In the genomic region with DNA sequence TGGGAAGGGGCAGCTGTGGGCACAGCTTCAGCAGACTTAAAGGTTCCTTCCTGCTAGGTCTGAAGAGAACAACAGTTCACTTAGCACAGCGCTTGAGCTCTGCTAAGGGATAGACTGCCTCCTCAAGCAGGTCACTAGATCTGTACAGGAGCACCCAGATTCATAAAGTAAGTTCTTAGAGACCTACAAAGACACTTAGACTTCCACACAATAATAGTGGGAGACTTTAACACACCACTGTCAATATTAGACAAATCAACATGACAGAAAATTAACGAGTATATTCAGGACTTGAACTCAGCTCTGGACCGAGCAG, we compare ENCODE assay signal across 35 cellular contexts.
"Had no signal": no experiment of that assay in that cellular context is flagged by ENCODE, and none has a peak within 500 bp of the region (broad histone marks: within the 10 kb centered on the region; RNA-seq: fewer than 3 reads in every experiment).

No MANE protein-coding gene starts in this region.

- DNase-seq: Karpas-422, Kasumi-1, MG63, MM.1S, MV-4-11, NCI-H1048, NCI-H1092, NCI-H1092 treated with DMSO at 0.1 percent for 48 hours, NCI-H1105, NCI-H1105 treated with DMSO at 0.1 percent for 48 hours, NCI-H1417, NCI-H1417 treated with DMSO at 0.1 percent for 48 hours, NCI-H1436, NCI-H1436 treated with DMSO at 0.1 percent for 48 hours, NCI-H146, NCI-H1694, NCI-H1694 treated with DMSO at 0.1 percent for 48 hours, NCI-H187, NCI-H187 treated with DMSO at 0.1 percent for 48 hours, NCI-H1930, NCI-H2029, NCI-H2029 treated with DMSO at 0.1 percent for 48 hours, NCI-H2081, NCI-H2081 treated with DMSO at 0.1 percent for 48 hours, NCI-H2107, NCI-H2171, NCI-H2171 treated with DMSO at 0.1 percent for 48 hours, NCI-H2227 treated with DMSO at 0.1 percent for 48 hours, NCI-H226, NCI-H345, NCI-H446, NCI-H446 treated with DMSO at 0.1 percent for 48 hours, NCI-H510A, NCI-H510A treated with DMSO at 0.1 percent for 48 hours, NCI-H524 had no signal

- H3K9me3 ChIP-seq: MG63 had no signal

- H3K4me3 ChIP-seq: MG63 had no signal

- H3K36me3 ChIP-seq: MG63 had no signal

- H3K27me3 ChIP-seq: MG63 had no signal
